Comparison of ENCODE assay signal across 23 cellular contexts in genomic region chr4:3481783-3482397, GRCh38. TPM values are rescaled to one million over a fixed set of nuclear protein-coding genes. Genes with fewer than 3 reads are reported as not detected.
DNase-seq lines count a peak whose midpoint lies in the region; ATAC-seq and TF ChIP-seq lines count a peak whose summit lies in the region.
"Had no signal": no experiment of that assay in that cellular context is flagged by ENCODE, and none has a peak within 500 bp of the region (broad histone marks: within the 10 kb centered on the region; RNA-seq: fewer than 3 reads in every experiment).

No MANE protein-coding gene starts in this region.

- no peak overlapping the region for H3K4me2 ChIP-seq in neural progenitor cell

- TF ChIP-seq CTCF in right atrium auricular region (IDR thresholded peaks at IDR 0.05) (no peak), neural progenitor cell (IDR thresholded peaks at IDR 0.05) (no peak), lower lobe of right lung (IDR thresholded peaks at IDR 0.05) (no peak)

- H3K27me3 Mint-ChIP-seq in neural progenitor cell (ENCODE audit: insufficient read depth, low read depth): peaks cover 14% of the 10 kb centered on the region
- peaks cover 10% of the 10 kb centered on the region for H3K27me3 Mint-ChIP-seq in activated CD4-positive, alpha-beta memory T cell treated with anti-CD3 and anti-CD28 coated beads, Interleukin-2, amount 10 ng/mL, durations not matched to agents 7 days and 5 days

- intact Hi-C loops in left ventricle myocardium superior (cut with micrococcal nuclease): no loop called here
- intact Hi-C loops in lower lobe of right lung (cut with DNase I): no loop called here

- no peak overlapping the region for H2AFZ ChIP-seq in neural progenitor cell (replicated peaks)

- no peaks in the 10 kb centered on the region for H4K20me1 ChIP-seq in neural progenitor cell (ENCODE audit: low read depth)

- POLR2A ChIA-PET in activated CD4-positive, alpha-beta memory T cell treated with anti-CD3 and anti-CD28 coated beads, Interleukin-2, amount 10 ng/mL, durations not matched to agents 7 days and 5 days (lab: Charles Lee): no interaction called here

- peak overlapping the region; percentile 92 to 99 for H3K27ac ChIP-seq in right atrium auricular region
- H3K27ac ChIP-seq in neural progenitor cell: no peak overlapping the region
- H3K27ac ChIP-seq in lower lobe of right lung: no peak overlapping the region
- H3K27ac ChIP-seq: left lung, Peyer's patch had no signal

- H3K9ac ChIP-seq in NT2/D1 (ENCODE audit: insufficient read length, low read depth) (peak overlapping the region; percentile 5), neural progenitor cell (no peak overlapping the region)

- H3K9me3 Mint-ChIP-seq in neural progenitor cell: no peaks in the 10 kb centered on the region
- no peaks in the 10 kb centered on the region for H3K9me3 Mint-ChIP-seq in activated CD4-positive, alpha-beta memory T cell treated with anti-CD3 and anti-CD28 coated beads, Interleukin-2, amount 10 ng/mL, durations not matched to agents 7 days and 5 days
- H3K9me3 Mint-ChIP-seq: activated naive CD4-positive, alpha-beta T cell treated with anti-CD3 and anti-CD28 coated beads, Interleukin-2, amount 50 U/mL, for 72 hours; activated T-helper 1 cell treated with anti-CD3 and anti-CD28 coated beads, Interleukin-12 subunit alpha, Interleukin-12 subunit beta, Interleukin-2, Interleukin-4 antibody, amounts not matched to agents 30 ng/mL and 10 ng/mL and 1 ng/mL, durations not matched to agents 14 hours and 24 hours and 36 hours; central memory CD8-positive, alpha-beta T cell; T-helper 1 cell treated with Interleukin-12 subunit alpha and Interleukin-12 subunit beta and Interleukin-4 antibody, amounts not matched to agents 30 μg/mL and 1 μg/mL, for 36 hours had no signal

- no peak overlapping the region for H3K4me3 ChIP-seq in right atrium auricular region
- H3K4me3 ChIP-seq in NT2/D1 (ENCODE audit: insufficient read length, low read depth): no peak overlapping the region
- H3K4me3 ChIP-seq in neural progenitor cell: no peak overlapping the region
- H3K4me3 ChIP-seq in lower lobe of right lung: no peak overlapping the region
- H3K4me3 ChIP-seq: left lung, Peyer's patch had no signal

- CTCF ChIA-PET in activated CD4-positive, alpha-beta memory T cell treated with anti-CD3 and anti-CD28 coated beads, Interleukin-2, amount 10 ng/mL, durations not matched to agents 7 days and 5 days (lab: Charles Lee): interaction anchor here (1.1 to 2.5 kb wide), 4 partner anchors 34 to 399 kb away, joined by 3 to 10 read pairs (median 9); no protein-coding TSS in a partner anchor

- no peaks in the 10 kb centered on the region for H3K79me2 ChIP-seq in neural progenitor cell (ENCODE audit: low read depth)

- H3K36me3 ChIP-seq in right atrium auricular region (peaks cover 7% of the 10 kb centered on the region), NT2/D1 (ENCODE audit: insufficient read depth, insufficient read length, low read length) (no peaks in the 10 kb centered on the region), neural progenitor cell (no peaks in the 10 kb centered on the region), lower lobe of right lung (no peaks in the 10 kb centered on the region)
- H3K36me3 ChIP-seq: left lung, Peyer's patch had no signal

- no peaks in the 10 kb centered on the region for H3K36me3 Mint-ChIP-seq in neural progenitor cell
- H3K36me3 Mint-ChIP-seq in activated CD4-positive, alpha-beta memory T cell treated with anti-CD3 and anti-CD28 coated beads, Interleukin-2, amount 10 ng/mL, durations not matched to agents 7 days and 5 days (ENCODE audit: low read depth): no peaks in the 10 kb centered on the region
- H3K36me3 Mint-ChIP-seq: activated naive CD4-positive, alpha-beta T cell treated with anti-CD3 and anti-CD28 coated beads, Interleukin-2, amount 50 U/mL, for 72 hours; CD4-positive, CD25-positive, alpha-beta regulatory T cell had no signal

- H3K4me1 ChIP-seq in right atrium auricular region: peaks cover 0 to 63% of the 10 kb centered on the region in 2 donors
- H3K4me1 ChIP-seq in NT2/D1 (ENCODE audit: insufficient read depth, insufficient read length): peaks cover 75% of the 10 kb centered on the region
- H3K4me1 ChIP-seq in neural progenitor cell: peaks cover 53% of the 10 kb centered on the region
- peaks cover 20% of the 10 kb centered on the region for H3K4me1 ChIP-seq in lower lobe of right lung

- ATAC-seq in left ventricle myocardium superior: no peak
- no peak for ATAC-seq in GM21717 (IDR thresholded peaks at IDR 0.05; ENCODE audit: unreplicated experiment)
- ATAC-seq in lower lobe of right lung: no peak
- ATAC-seq: activated naive CD4-positive, alpha-beta T cell treated with anti-CD3 and anti-CD28 coated beads, Interleukin-2, amount 50 U/mL, for 72 hours had no signal

- H3K27me3 ChIP-seq in right atrium auricular region (no peaks in the 10 kb centered on the region), NT2/D1 (ENCODE audit: insufficient read depth, insufficient read length) (peaks cover 83% of the 10 kb centered on the region), neural progenitor cell (peaks cover 52% of the 10 kb centered on the region), lower lobe of right lung (ENCODE audit: low read depth) (peaks cover 54% of the 10 kb centered on the region)

- H3K9me3 ChIP-seq in right atrium auricular region (no peaks in the 10 kb centered on the region), NT2/D1 (ENCODE audit: insufficient read depth, low read length) (no peaks in the 10 kb centered on the region), neural progenitor cell (ENCODE audit: low read depth) (no peaks in the 10 kb centered on the region), lower lobe of right lung (no peaks in the 10 kb centered on the region)
- H3K9me3 ChIP-seq: left lung, Peyer's patch had no signal

- peaks cover 22% of the 10 kb centered on the region for H3K4me1 Mint-ChIP-seq in neural progenitor cell
- peaks cover 2% of the 10 kb centered on the region for H3K4me1 Mint-ChIP-seq in activated CD4-positive, alpha-beta memory T cell treated with anti-CD3 and anti-CD28 coated beads, Interleukin-2, amount 10 ng/mL, durations not matched to agents 7 days and 5 days

- peak overlapping the region; percentile 42 for H3K27ac Mint-ChIP-seq in neural progenitor cell
- H3K27ac Mint-ChIP-seq in activated CD4-positive, alpha-beta memory T cell treated with anti-CD3 and anti-CD28 coated beads, Interleukin-2, amount 10 ng/mL, durations not matched to agents 7 days and 5 days: no peak overlapping the region
- H3K27ac Mint-ChIP-seq: activated naive CD4-positive, alpha-beta T cell treated with anti-CD3 and anti-CD28 coated beads, Interleukin-2, amount 50 U/mL, for 72 hours; activated T-helper 1 cell treated with anti-CD3 and anti-CD28 coated beads, Interleukin-12 subunit alpha, Interleukin-12 subunit beta, Interleukin-2, Interleukin-4 antibody, amounts not matched to agents 30 ng/mL and 10 ng/mL and 1 ng/mL, durations not matched to agents 14 hours and 24 hours and 36 hours; T-helper 1 cell treated with Interleukin-12 subunit alpha and Interleukin-12 subunit beta and Interleukin-4 antibody, amounts not matched to agents 30 μg/mL and 1 μg/mL, for 36 hours had no signal

- DNase-seq in right atrium auricular region (ENCODE audit: low spot score) (no peak), left ventricle myocardium superior (no peak), NT2/D1 (ENCODE audit: low read depth, low spot score) (no peak), neural progenitor cell (ENCODE audit: low spot score) (no peak), lower lobe of right lung (no peak)
- DNase-seq in activated CD4-positive, alpha-beta memory T cell treated with anti-CD3 and anti-CD28 coated beads, Interleukin-2, amount 10 ng/mL, durations not matched to agents 7 days and 5 days: no peak
- DNase-seq: activated CD4-positive, alpha-beta T cell treated with anti-CD3 and anti-CD28 coated beads for 4 hours; aorta; CD4-positive, CD25-positive, alpha-beta regulatory T cell; DMS 273 treated with DMSO at 0.1 percent for 48 hours; GDM1; MM.1S; NCI-H1694; occipital lobe; Peyer's patch; stimulated activated CD4-positive, alpha-beta T cell treated with anti-CD3 and anti-CD28 coated beads, Interleukin-15, amount 100 ng/mL, for 24 hours had no signal

- peaks cover 10% of the 10 kb centered on the region for H3F3A ChIP-seq in neural progenitor cell (ENCODE audit: low read depth)

- no peak overlapping the region for H3K4me3 Mint-ChIP-seq in neural progenitor cell
- H3K4me3 Mint-ChIP-seq in activated CD4-positive, alpha-beta memory T cell treated with anti-CD3 and anti-CD28 coated beads, Interleukin-2, amount 10 ng/mL, durations not matched to agents 7 days and 5 days: no peak overlapping the region
- H3K4me3 Mint-ChIP-seq: activated T-helper 1 cell treated with anti-CD3 and anti-CD28 coated beads, Interleukin-12 subunit alpha, Interleukin-12 subunit beta, Interleukin-2, Interleukin-4 antibody, amounts not matched to agents 30 ng/mL and 10 ng/mL and 1 ng/mL, durations not matched to agents 14 hours and 24 hours and 36 hours; CD4-positive, CD25-positive, alpha-beta regulatory T cell; central memory CD8-positive, alpha-beta T cell; T-helper 1 cell treated with Interleukin-12 subunit alpha and Interleukin-12 subunit beta and Interleukin-4 antibody, amounts not matched to agents 30 μg/mL and 1 μg/mL, for 36 hours had no signal

RNA-seq across cellular contexts. Expression of gene DOK7, which starts 18.8 kb away (rescaled TPM):
- total RNA-seq in right atrium auricular region (10 to 100 TPM; 31.0 to 68.9 TPM), left ventricle myocardium superior (35.5 TPM), neural progenitor cell (ENCODE audit: low replicate concordance) (0.22 TPM in 1 of 2 replicates, not detected in the other), lower lobe of right lung (4.0 TPM)
- not detected for total RNA-seq in activated CD4-positive, alpha-beta memory T cell treated with anti-CD3 and anti-CD28 coated beads, Interleukin-2, amount 10 ng/mL, durations not matched to agents 7 days and 5 days
- total RNA-seq: activated naive CD4-positive, alpha-beta T cell treated with anti-CD3 and anti-CD28 coated beads, Interleukin-2, amount 50 U/mL, for 72 hours; activated T-helper 1 cell treated with anti-CD3 and anti-CD28 coated beads, Interleukin-12 subunit alpha, Interleukin-12 subunit beta, Interleukin-2, Interleukin-4 antibody, amounts not matched to agents 30 ng/mL and 10 ng/mL and 1 ng/mL, durations not matched to agents 14 hours and 24 hours and 36 hours; CD4-positive, CD25-positive, alpha-beta regulatory T cell; occipital lobe had no signal

RNA-seq across cellular contexts. Expression of gene HGFAC, which starts 40.1 kb away (rescaled TPM):
- not detected for total RNA-seq in right atrium auricular region
- total RNA-seq in left ventricle myocardium superior: 0.67 TPM
- not detected in 2 replicates for total RNA-seq in neural progenitor cell (ENCODE audit: low replicate concordance)
- total RNA-seq in lower lobe of right lung: 1.0 TPM
- total RNA-seq in activated CD4-positive, alpha-beta memory T cell treated with anti-CD3 and anti-CD28 coated beads, Interleukin-2, amount 10 ng/mL, durations not matched to agents 7 days and 5 days: not detected
- total RNA-seq: activated naive CD4-positive, alpha-beta T cell treated with anti-CD3 and anti-CD28 coated beads, Interleukin-2, amount 50 U/mL, for 72 hours; activated T-helper 1 cell treated with anti-CD3 and anti-CD28 coated beads, Interleukin-12 subunit alpha, Interleukin-12 subunit beta, Interleukin-2, Interleukin-4 antibody, amounts not matched to agents 30 ng/mL and 10 ng/mL and 1 ng/mL, durations not matched to agents 14 hours and 24 hours and 36 hours; CD4-positive, CD25-positive, alpha-beta regulatory T cell; Peyer's patch; ureter had no signal

RNA-seq across cellular contexts. Expression of gene LRPAP1, which starts 50.3 kb away (rescaled TPM):
- 100 to 1,000 TPM; 256 to 321 TPM for total RNA-seq in right atrium auricular region
- total RNA-seq in left ventricle myocardium superior: 307 TPM
- 48.3 and 76.1 TPM in 2 replicates for total RNA-seq in neural progenitor cell (ENCODE audit: low replicate concordance)
- total RNA-seq in lower lobe of right lung: 224 TPM
- 10 to 100 TPM; 71.0 to 72.3 TPM for total RNA-seq in activated CD4-positive, alpha-beta memory T cell treated with anti-CD3 and anti-CD28 coated beads, Interleukin-2, amount 10 ng/mL, durations not matched to agents 7 days and 5 days

Comparison
In these comparisons a context has a peak if more than half of its experiments do, and no peak if none do; other contexts are left out.
1. H3K27ac ChIP-seq: peak in right atrium auricular region (2 of 2); none in neural progenitor cell (single experiment) and lower lobe of right lung (single experiment).